Comparison of ENCODE assay signal across 13 cellular contexts in genomic region chr4:80307774-80308465, GRCh38. TPM values are rescaled to one million over a fixed set of nuclear protein-coding genes. Genes with fewer than 3 reads are reported as not detected.
A peak's percentile ranks its signal among the peaks of the same experiment; 100 is the strongest.
DNase-seq lines count a peak whose midpoint lies in the region; ATAC-seq and TF ChIP-seq lines count a peak whose summit lies in the region.
"Had no signal": no experiment of that assay in that cellular context is flagged by ENCODE, and none has a peak within 500 bp of the region (broad histone marks: within the 10 kb centered on the region; RNA-seq: fewer than 3 reads in every experiment).

No MANE protein-coding gene starts in this region.

- H3K36me3 Mint-ChIP-seq in nephron (ENCODE audit: low read depth) (no peaks in the 10 kb centered on the region), immature natural killer cell (no peaks in the 10 kb centered on the region)
- H3K36me3 Mint-ChIP-seq in activated T-helper 2 cell treated with anti-CD3 and anti-CD28 coated beads, Interferon-gamma antibody, Interleukin-2, Interleukin-4, amounts not matched to agents 10 μg/mL and 5 μg/mL and 100 μg/mL, durations not matched to agents 14 hours and 24 hours and 36 hours (ENCODE audit: low read depth): no peaks in the 10 kb centered on the region

- in situ Hi-C loops in brain microvascular endothelial cell (cut with HindIII; ENCODE audit: low pct_ligation_motif_present, low sequenced_read_pairs): no loop called here

- DNase-seq in DMS53 treated with DMSO at 0.1 percent for 48 hours (lab: John Stamatoyannopoulos, UW; ENCODE audit: unreplicated experiment) (peak; percentile 9), NCI-H1092 treated with DMSO at 0.1 percent for 48 hours (lab: John Stamatoyannopoulos, UW) (peak; percentile 81), brain microvascular endothelial cell (peak; percentile 43), immature natural killer cell (no peak)
- DNase-seq in activated T-helper 2 cell treated with anti-CD3 and anti-CD28 coated beads, Interferon-gamma antibody, Interleukin-2, Interleukin-4, amounts not matched to agents 10 μg/mL and 5 μg/mL and 100 μg/mL, durations not matched to agents 14 hours and 24 hours and 36 hours (ENCODE audit: low spot score): no peak
- DNase-seq: activated CD8-positive, alpha-beta T cell treated with anti-CD3 and anti-CD28 coated beads, Interleukin-2, amount 10 ng/mL, durations not matched to agents 7 days and 5 days; GF-D8; OCI-M1 had no signal

- intact Hi-C loops in activated T-helper 2 cell treated with anti-CD3 and anti-CD28 coated beads, Interferon-gamma antibody, Interleukin-2, Interleukin-4, amounts not matched to agents 10 μg/mL and 5 μg/mL and 100 μg/mL, durations not matched to agents 14 hours and 24 hours and 36 hours (cut with micrococcal nuclease): no loop called here

- H3K4me1 Mint-ChIP-seq in nephron (peaks cover 5% of the 10 kb centered on the region), immature natural killer cell (no peaks in the 10 kb centered on the region)
- no peaks in the 10 kb centered on the region for H3K4me1 Mint-ChIP-seq in activated T-helper 2 cell treated with anti-CD3 and anti-CD28 coated beads, Interferon-gamma antibody, Interleukin-2, Interleukin-4, amounts not matched to agents 10 μg/mL and 5 μg/mL and 100 μg/mL, durations not matched to agents 14 hours and 24 hours and 36 hours (ENCODE audit: low read depth)
- H3K4me1 Mint-ChIP-seq: central memory CD8-positive, alpha-beta T cell had no signal

- peak overlapping the region; percentile 18 to 58 (median 23) for H3K27ac Mint-ChIP-seq in nephron
- no peak overlapping the region for H3K27ac Mint-ChIP-seq in activated T-helper 2 cell treated with anti-CD3 and anti-CD28 coated beads, Interferon-gamma antibody, Interleukin-2, Interleukin-4, amounts not matched to agents 10 μg/mL and 5 μg/mL and 100 μg/mL, durations not matched to agents 14 hours and 24 hours and 36 hours
- no peak overlapping the region for H3K27ac Mint-ChIP-seq in immature natural killer cell
- H3K27ac Mint-ChIP-seq: activated CD8-positive, alpha-beta T cell treated with anti-CD3 and anti-CD28 coated beads, Interleukin-2, amount 10 ng/mL, durations not matched to agents 7 days and 5 days had no signal

- H3K27me3 Mint-ChIP-seq in nephron (ENCODE audit: low read depth): peaks cover 42% of the 10 kb centered on the region
- no peaks in the 10 kb centered on the region for H3K27me3 Mint-ChIP-seq in activated T-helper 2 cell treated with anti-CD3 and anti-CD28 coated beads, Interferon-gamma antibody, Interleukin-2, Interleukin-4, amounts not matched to agents 10 μg/mL and 5 μg/mL and 100 μg/mL, durations not matched to agents 14 hours and 24 hours and 36 hours (ENCODE audit: low read depth)
- H3K27me3 Mint-ChIP-seq in immature natural killer cell (ENCODE audit: low read depth in 3 of 3): peaks cover 0 to 8% (median 0%) of the 10 kb centered on the region in 3 donors

- no peaks in the 10 kb centered on the region for H3K27me3 ChIP-seq in brain microvascular endothelial cell (replicated peaks)

- ATAC-seq in GM21576 (IDR thresholded peaks at IDR 0.05; ENCODE audit: unreplicated experiment) (no peak), GM21723 (IDR thresholded peaks at IDR 0.05; ENCODE audit: unreplicated experiment) (no peak)
- ATAC-seq: activated CD8-positive, alpha-beta T cell treated with anti-CD3 and anti-CD28 coated beads, Interleukin-2, amount 10 ng/mL, durations not matched to agents 7 days and 5 days had no signal

- TF ChIP-seq CTCF in brain microvascular endothelial cell (IDR thresholded peaks at IDR 0.05; ENCODE audit: low read depth, low read length, missing control alignments): no peak
- TF ChIP-seq CTCF in nephron (IDR thresholded peaks at IDR 0.05; ENCODE audit: unreplicated experiment in 3 of 3): no peak

- H3K9me3 Mint-ChIP-seq in nephron (no peaks in the 10 kb centered on the region), immature natural killer cell (peaks cover 0 to 1% (median 0%) of the 10 kb centered on the region in 6 donors)
- H3K9me3 Mint-ChIP-seq in activated T-helper 2 cell treated with anti-CD3 and anti-CD28 coated beads, Interferon-gamma antibody, Interleukin-2, Interleukin-4, amounts not matched to agents 10 μg/mL and 5 μg/mL and 100 μg/mL, durations not matched to agents 14 hours and 24 hours and 36 hours: no peaks in the 10 kb centered on the region
- H3K9me3 Mint-ChIP-seq: central memory CD8-positive, alpha-beta T cell had no signal

- H3K4me3 Mint-ChIP-seq in nephron (no peak overlapping the region), immature natural killer cell (no peak overlapping the region)
- no peak overlapping the region for H3K4me3 Mint-ChIP-seq in activated T-helper 2 cell treated with anti-CD3 and anti-CD28 coated beads, Interferon-gamma antibody, Interleukin-2, Interleukin-4, amounts not matched to agents 10 μg/mL and 5 μg/mL and 100 μg/mL, durations not matched to agents 14 hours and 24 hours and 36 hours (ENCODE audit: low read depth)
- H3K4me3 Mint-ChIP-seq: activated CD8-positive, alpha-beta T cell treated with anti-CD3 and anti-CD28 coated beads, Interleukin-2, amount 10 ng/mL, durations not matched to agents 7 days and 5 days; central memory CD8-positive, alpha-beta T cell had no signal

- H3K27ac ChIP-seq in brain microvascular endothelial cell: peak overlapping the region; percentile 87
- H3K27ac ChIP-seq: thoracic aorta had no signal

- no peak overlapping the region for H3K4me3 ChIP-seq in brain microvascular endothelial cell (ENCODE audit: low read depth, low read length)
- H3K4me3 ChIP-seq: thoracic aorta had no signal

- no peaks in the 10 kb centered on the region for H3K36me3 ChIP-seq in brain microvascular endothelial cell (replicated peaks)
- H3K36me3 ChIP-seq: thoracic aorta had no signal

RNA-seq across cellular contexts. Expression of gene CFAP299, which starts 27.6 kb away (rescaled TPM):
- total RNA-seq in activated T-helper 2 cell treated with anti-CD3 and anti-CD28 coated beads, Interferon-gamma antibody, Interleukin-2, Interleukin-4, amounts not matched to agents 10 μg/mL and 5 μg/mL and 100 μg/mL, durations not matched to agents 14 hours and 24 hours and 36 hours: not detected in 2 replicates
- polyA plus RNA-seq in immature natural killer cell: under 1 TPM in 1 of 3 donors, not detected in 2; 0.72 TPM
- total RNA-seq: activated CD8-positive, alpha-beta T cell treated with anti-CD3 and anti-CD28 coated beads, Interleukin-2, amount 10 ng/mL, durations not matched to agents 7 days and 5 days; thoracic aorta had no signal

RNA-seq across cellular contexts. Expression of gene FGF5, which starts 41.5 kb away (rescaled TPM):
- 0.02 TPM in 1 of 2 replicates, not detected in the other for total RNA-seq in activated T-helper 2 cell treated with anti-CD3 and anti-CD28 coated beads, Interferon-gamma antibody, Interleukin-2, Interleukin-4, amounts not matched to agents 10 μg/mL and 5 μg/mL and 100 μg/mL, durations not matched to agents 14 hours and 24 hours and 36 hours
- polyA plus RNA-seq in immature natural killer cell: not detected
- total RNA-seq: activated CD8-positive, alpha-beta T cell treated with anti-CD3 and anti-CD28 coated beads, Interleukin-2, amount 10 ng/mL, durations not matched to agents 7 days and 5 days; thoracic aorta had no signal

Comparison
In these comparisons a context has a peak if more than half of its experiments do, and no peak if none do; other contexts are left out.
1. DNase-seq: peak in DMS53 treated with DMSO at 0.1 percent for 48 hours (single experiment), NCI-H1092 treated with DMSO at 0.1 percent for 48 hours (single experiment) and brain microvascular endothelial cell (single experiment); none in activated T-helper 2 cell treated with anti-CD3 and anti-CD28 coated beads, Interferon-gamma antibody, Interleukin-2, Interleukin-4, amounts not matched to agents 10 μg/mL and 5 μg/mL and 100 μg/mL, durations not matched to agents 14 hours and 24 hours and 36 hours (single experiment) and immature natural killer cell (0 of 3).
2. H3K27ac Mint-ChIP-seq: peak in nephron (3 of 3); none in activated T-helper 2 cell treated with anti-CD3 and anti-CD28 coated beads, Interferon-gamma antibody, Interleukin-2, Interleukin-4, amounts not matched to agents 10 μg/mL and 5 μg/mL and 100 μg/mL, durations not matched to agents 14 hours and 24 hours and 36 hours (single experiment) and immature natural killer cell (0 of 6).